In genomic region chr3:172273378-172273777, GRCh38 we compare ENCODE assay signal across 16 cellular contexts.
DNase-seq lines count a peak whose midpoint lies in the region; ATAC-seq, FAIRE-seq and TF ChIP-seq lines count a peak whose summit lies in the region.
"Had no signal": no experiment of that assay in that cellular context is flagged by ENCODE, and none has a peak within 500 bp of the region (broad histone marks: within the 10 kb centered on the region; RNA-seq: fewer than 3 reads in every experiment).

No MANE protein-coding gene starts in this region.

- H3K4me3 ChIP-seq in A673 (ENCODE audit: low read depth, low read length, poor library complexity, severe bottlenecking) (no peak overlapping the region), mesenchymal stem cell (ENCODE audit: insufficient read depth in 1 of 2, low read depth in 1 of 2, low read length in 2 of 2) (no peak overlapping the region)

- ATAC-seq in stimulated activated naive B cell treated with anti-CD40 and anti-IgM and Interleukin-4, amounts not matched to agents 10 μg/mL and 1 μg/mL and 100 μg/mL, for 72 hours (replicated peaks): no peak
- no peak for ATAC-seq in activated CD8-positive, alpha-beta T cell treated with anti-CD3 and anti-CD28 coated beads, Interleukin-2, amount 10 ng/mL, durations not matched to agents 7 days and 5 days
- ATAC-seq: CD8-positive, alpha-beta T cell had no signal

- no peaks in the 10 kb centered on the region for H3K27me3 ChIP-seq in A673 (replicated peaks; ENCODE audit: insufficient read depth, low read depth, low read length, poor library complexity)
- no peaks in the 10 kb centered on the region for H3K27me3 ChIP-seq in H9 (ENCODE audit: insufficient read depth, low read length)
- H3K27me3 ChIP-seq in mesenchymal stem cell (ENCODE audit: control insufficient read depth in 1 of 2, insufficient read depth in 1 of 2, low read length in 2 of 2): no peaks in the 10 kb centered on the region

- peaks cover 0 to 2% of the 10 kb centered on the region in 2 experiments; a peak in 1 of 4 replicates for H3K4me1 Mint-ChIP-seq in H9
- peaks cover 21 to 27% of the 10 kb centered on the region in 2 donors for H3K4me1 Mint-ChIP-seq in stimulated activated naive B cell treated with anti-CD40 and anti-IgM and Interleukin-4, amounts not matched to agents 10 μg/mL and 1 μg/mL and 100 μg/mL, for 72 hours
- H3K4me1 Mint-ChIP-seq in activated CD8-positive, alpha-beta T cell treated with anti-CD3 and anti-CD28 coated beads, Interleukin-2, amount 10 ng/mL, durations not matched to agents 7 days and 5 days (ENCODE audit: low read depth): no peaks in the 10 kb centered on the region

- no peaks in the 10 kb centered on the region for H4K20me1 ChIP-seq in H9 (ENCODE audit: control insufficient read depth, insufficient read depth, insufficient read length)

- H3K4me2 ChIP-seq in H9 (ENCODE audit: insufficient read depth, insufficient read length, low read length) (no peak overlapping the region), mesenchymal stem cell (ENCODE audit: low read length, poor library complexity, severe bottlenecking) (no peak overlapping the region)

- no peaks in the 10 kb centered on the region for H3K9me3 Mint-ChIP-seq in H9
- H3K9me3 Mint-ChIP-seq in stimulated activated naive B cell treated with anti-CD40 and anti-IgM and Interleukin-4, amounts not matched to agents 10 μg/mL and 1 μg/mL and 100 μg/mL, for 72 hours: peaks cover 0 to 4% of the 10 kb centered on the region in 2 donors
- H3K9me3 Mint-ChIP-seq in activated CD8-positive, alpha-beta T cell treated with anti-CD3 and anti-CD28 coated beads, Interleukin-2, amount 10 ng/mL, durations not matched to agents 7 days and 5 days (ENCODE audit: insufficient read depth): no peaks in the 10 kb centered on the region
- H3K9me3 Mint-ChIP-seq: CD14-positive monocyte; CD8-positive, alpha-beta T cell; IgD-negative memory B cell had no signal

- H3K23me2 ChIP-seq in H9 (ENCODE audit: insufficient read length, low read depth, low read length, poor library complexity, severe bottlenecking): no peaks in the 10 kb centered on the region

- no peak overlapping the region for H3K4me3 Mint-ChIP-seq in H9
- H3K4me3 Mint-ChIP-seq in stimulated activated naive B cell treated with anti-CD40 and anti-IgM and Interleukin-4, amounts not matched to agents 10 μg/mL and 1 μg/mL and 100 μg/mL, for 72 hours: no peak overlapping the region
- H3K4me3 Mint-ChIP-seq in activated CD8-positive, alpha-beta T cell treated with anti-CD3 and anti-CD28 coated beads, Interleukin-2, amount 10 ng/mL, durations not matched to agents 7 days and 5 days: no peak overlapping the region
- H3K4me3 Mint-ChIP-seq: CD14-positive monocyte; CD8-positive, alpha-beta T cell; IgD-negative memory B cell had no signal

- no peak overlapping the region for H4K91ac ChIP-seq in H9 (ENCODE audit: insufficient read length, low read depth, low read length)
- no peak overlapping the region for H4K91ac ChIP-seq in mesenchymal stem cell (ENCODE audit: low read length)

- no peaks in the 10 kb centered on the region for H3K27me3 Mint-ChIP-seq in H9 (ENCODE audit: low read depth)
- no peaks in the 10 kb centered on the region for H3K27me3 Mint-ChIP-seq in stimulated activated naive B cell treated with anti-CD40 and anti-IgM and Interleukin-4, amounts not matched to agents 10 μg/mL and 1 μg/mL and 100 μg/mL, for 72 hours
- no peaks in the 10 kb centered on the region for H3K27me3 Mint-ChIP-seq in activated CD8-positive, alpha-beta T cell treated with anti-CD3 and anti-CD28 coated beads, Interleukin-2, amount 10 ng/mL, durations not matched to agents 7 days and 5 days (ENCODE audit: low read depth)
- H3K27me3 Mint-ChIP-seq: IgD-negative memory B cell had no signal

- no peak overlapping the region for H3K4ac ChIP-seq in H9 (ENCODE audit: low read depth, low read length)
- H3K4ac ChIP-seq in mesenchymal stem cell (ENCODE audit: low read depth in 1 of 2, low read length in 2 of 2): no peak overlapping the region

- H4K5ac ChIP-seq in H9 (ENCODE audit: insufficient read length, low read depth, low read length): no peak overlapping the region

- H3K36me3 ChIP-seq in A673 (ENCODE audit: insufficient read depth, low read length, poor library complexity, severe bottlenecking): no peaks in the 10 kb centered on the region
- peaks cover 13 to 73% of the 10 kb centered on the region in 2 experiments for H3K36me3 ChIP-seq in mesenchymal stem cell (ENCODE audit: control insufficient read depth in 1 of 2, insufficient read depth in 2 of 2, low read depth in 1 of 2, low read length in 2 of 2)

- CTCF ChIA-PET in A673 (lab: Charles Lee): no interaction called here
- CTCF ChIA-PET in activated CD8-positive, alpha-beta T cell treated with anti-CD3 and anti-CD28 coated beads, Interleukin-2, amount 10 ng/mL, durations not matched to agents 7 days and 5 days (lab: Charles Lee): no interaction called here

- H2AK5ac ChIP-seq in H9 (ENCODE audit: insufficient read length, low read length) (no peak overlapping the region), mesenchymal stem cell (ENCODE audit: low read length, severe bottlenecking) (peak overlapping the region; percentile 15)

- no peak for TF ChIP-seq POLR2A in H54 (IDR thresholded peaks at IDR 0.05; ENCODE audit: low read depth, low read length)

- TF ChIP-seq CTCF in A673 (conservative IDR thresholded peaks at IDR 0.05; ENCODE audit: low read depth, low read length) (no peak), H9 (conservative IDR thresholded peaks at IDR 0.05) (no peak)

- H3K27ac ChIP-seq in A673 (ENCODE audit: low read depth, low read length, poor library complexity, severe bottlenecking) (peak overlapping the region; percentile 29), H9 (ENCODE audit: insufficient read length, low read depth, low read length) (no peak overlapping the region), mesenchymal stem cell (ENCODE audit: low read length, poor library complexity, severe bottlenecking) (no peak overlapping the region)

- H2BK20ac ChIP-seq in H9 (ENCODE audit: low read depth, low read length, poor library complexity, severe bottlenecking): no peak overlapping the region

- H3K79me1 ChIP-seq in H9 (ENCODE audit: insufficient read depth, low read depth, low read length, poor library complexity, severe bottlenecking): no peaks in the 10 kb centered on the region
- H3K79me1 ChIP-seq in mesenchymal stem cell (replicated peaks; ENCODE audit: low read length, poor library complexity, severe bottlenecking): peaks cover 24% of the 10 kb centered on the region

- DNase-seq in A673 (ENCODE audit: low spot score) (no peak), H9 (no peak), mesenchymal stem cell (no peak), H54 (ENCODE audit: insufficient read length, low spot score) (no peak), AG08396 (ENCODE audit: low spot score) (no peak)
- DNase-seq in stimulated activated naive B cell treated with anti-CD40 and anti-IgM and Interleukin-4, amounts not matched to agents 10 μg/mL and 1 μg/mL and 100 μg/mL, for 72 hours: no peak
- no peak for DNase-seq in activated CD8-positive, alpha-beta T cell treated with anti-CD3 and anti-CD28 coated beads, Interleukin-2, amount 10 ng/mL, durations not matched to agents 7 days and 5 days
- DNase-seq: CD8-positive, alpha-beta T cell; COR-L47; DMS153; DND-41; GDM1 had no signal

- no peak overlapping the region for H2BK15ac ChIP-seq in H9 (ENCODE audit: low read depth, low read length)
- no peak overlapping the region for H2BK15ac ChIP-seq in mesenchymal stem cell (ENCODE audit: low read depth, poor library complexity, severe bottlenecking)

- H3K18ac ChIP-seq in H9 (ENCODE audit: insufficient read length, low read depth, low read length) (no peak overlapping the region), mesenchymal stem cell (ENCODE audit: low read depth in 1 of 2, low read length in 2 of 2) (no peak overlapping the region)

- H3K9ac ChIP-seq in H9 (ENCODE audit: extremely low read depth, insufficient read length, low read length): no peak overlapping the region
- no peak overlapping the region for H3K9ac ChIP-seq in mesenchymal stem cell (ENCODE audit: low read length)

- no peak overlapping the region for H3T11ph ChIP-seq in H9 (ENCODE audit: low read length)

- no peaks in the 10 kb centered on the region for H3K79me2 ChIP-seq in H9 (ENCODE audit: insufficient read depth, low read length)

- no peak overlapping the region for H2BK120ac ChIP-seq in H9 (ENCODE audit: low read depth, low read length, poor library complexity, severe bottlenecking)
- H2BK120ac ChIP-seq in mesenchymal stem cell (ENCODE audit: low read depth, low read length): no peak overlapping the region

- H4K8ac ChIP-seq in H9 (replicated peaks; ENCODE audit: insufficient read length, low read depth, low read length): no peak overlapping the region
- H4K8ac ChIP-seq in mesenchymal stem cell (ENCODE audit: low read length): no peak overlapping the region

- intact Hi-C loops in A673 (cut with micrococcal nuclease; ENCODE audit: unreplicated experiment): no loop called here

- H3K36me3 Mint-ChIP-seq in H9 (ENCODE audit: insufficient read depth in 1 of 3, low read depth in 3 of 3): peaks cover 2 to 16% (median 6%) of the 10 kb centered on the region in 3 experiments; a peak in 5 of 7 replicates
- peaks cover 6 to 11% of the 10 kb centered on the region in 2 donors for H3K36me3 Mint-ChIP-seq in stimulated activated naive B cell treated with anti-CD40 and anti-IgM and Interleukin-4, amounts not matched to agents 10 μg/mL and 1 μg/mL and 100 μg/mL, for 72 hours
- H3K36me3 Mint-ChIP-seq in activated CD8-positive, alpha-beta T cell treated with anti-CD3 and anti-CD28 coated beads, Interleukin-2, amount 10 ng/mL, durations not matched to agents 7 days and 5 days (ENCODE audit: low read depth): no peaks in the 10 kb centered on the region

- no peak overlapping the region for H3K14ac ChIP-seq in H9 (ENCODE audit: insufficient read depth, low read length)
- no peak overlapping the region for H3K14ac ChIP-seq in mesenchymal stem cell (ENCODE audit: low read length in 2 of 2)

- no peak for FAIRE-seq in H54 (lab: Jason Lieb, UNC)
- FAIRE-seq: A204.1, GM12892 had no signal

- POLR2A ChIA-PET in A673 (lab: Charles Lee; ENCODE audit: low non-redundant PET): no interaction called here
- POLR2A ChIA-PET in activated CD8-positive, alpha-beta T cell treated with anti-CD3 and anti-CD28 coated beads, Interleukin-2, amount 10 ng/mL, durations not matched to agents 7 days and 5 days (lab: Charles Lee): no interaction called here

- no peak overlapping the region for H3K56ac ChIP-seq in H9 (ENCODE audit: insufficient read length, low read depth, low read length)

- no TSS peak for BruUV-seq in A673 (replicated peaks; lab: Mats Ljungman, UMichigan)

- H3K27ac Mint-ChIP-seq in H9: peak overlapping the region in 2 of 3 experiments; percentile 51 to 89; a peak in 2 of 7 replicates
- peak overlapping the region; percentile 69 for H3K27ac Mint-ChIP-seq in stimulated activated naive B cell treated with anti-CD40 and anti-IgM and Interleukin-4, amounts not matched to agents 10 μg/mL and 1 μg/mL and 100 μg/mL, for 72 hours
- H3K27ac Mint-ChIP-seq in activated CD8-positive, alpha-beta T cell treated with anti-CD3 and anti-CD28 coated beads, Interleukin-2, amount 10 ng/mL, durations not matched to agents 7 days and 5 days: no peak overlapping the region
- H3K27ac Mint-ChIP-seq: CD8-positive, alpha-beta T cell; IgD-negative memory B cell had no signal

- H3K9me3 ChIP-seq in A673 (ENCODE audit: low read depth, low read length, poor library complexity, severe bottlenecking) (no peaks in the 10 kb centered on the region), H9 (ENCODE audit: control insufficient read depth, low read depth, low read length) (no peaks in the 10 kb centered on the region), mesenchymal stem cell (ENCODE audit: control insufficient read depth, low read length) (no peaks in the 10 kb centered on the region)

- no peak overlapping the region for H2AFZ ChIP-seq in H9 (ENCODE audit: low read length)
- no peak overlapping the region for H2AFZ ChIP-seq in mesenchymal stem cell (ENCODE audit: low read depth, low read length)

- H2BK12ac ChIP-seq in H9 (ENCODE audit: insufficient read length, low read depth, low read length) (no peak overlapping the region), mesenchymal stem cell (ENCODE audit: low read length in 2 of 2) (no peak overlapping the region)

- no peak overlapping the region for H2BK5ac ChIP-seq in H9 (ENCODE audit: insufficient read length, low read length)
- H2BK5ac ChIP-seq in mesenchymal stem cell (ENCODE audit: low read depth, low read length, poor library complexity, severe bottlenecking): no peak overlapping the region

- WGBS in H9 (ENCODE audit: extremely low coverage, insufficient read length, low lambda C conversion rate): no CpG with 5 or more reads among the region's 1 CpG
- WGBS in mesenchymal stem cell: 100% methylated on average over 1 of the region's 1 CpG

- H3K4me1 ChIP-seq in A673 (ENCODE audit: insufficient read depth, low read length, poor library complexity, severe bottlenecking): peaks cover 22% of the 10 kb centered on the region
- no peaks in the 10 kb centered on the region for H3K4me1 ChIP-seq in H9 (ENCODE audit: insufficient read depth, low read length)
- no peaks in the 10 kb centered on the region for H3K4me1 ChIP-seq in mesenchymal stem cell (ENCODE audit: control insufficient read depth, insufficient read depth, low read depth, low read length)

- H3K23ac ChIP-seq in H9 (ENCODE audit: insufficient read length, low read depth, low read length) (no peak overlapping the region), mesenchymal stem cell (ENCODE audit: low read length in 2 of 2) (no peak overlapping the region)
